15 cellular contexts compared by ENCODE assay signal in the genomic region with DNA sequence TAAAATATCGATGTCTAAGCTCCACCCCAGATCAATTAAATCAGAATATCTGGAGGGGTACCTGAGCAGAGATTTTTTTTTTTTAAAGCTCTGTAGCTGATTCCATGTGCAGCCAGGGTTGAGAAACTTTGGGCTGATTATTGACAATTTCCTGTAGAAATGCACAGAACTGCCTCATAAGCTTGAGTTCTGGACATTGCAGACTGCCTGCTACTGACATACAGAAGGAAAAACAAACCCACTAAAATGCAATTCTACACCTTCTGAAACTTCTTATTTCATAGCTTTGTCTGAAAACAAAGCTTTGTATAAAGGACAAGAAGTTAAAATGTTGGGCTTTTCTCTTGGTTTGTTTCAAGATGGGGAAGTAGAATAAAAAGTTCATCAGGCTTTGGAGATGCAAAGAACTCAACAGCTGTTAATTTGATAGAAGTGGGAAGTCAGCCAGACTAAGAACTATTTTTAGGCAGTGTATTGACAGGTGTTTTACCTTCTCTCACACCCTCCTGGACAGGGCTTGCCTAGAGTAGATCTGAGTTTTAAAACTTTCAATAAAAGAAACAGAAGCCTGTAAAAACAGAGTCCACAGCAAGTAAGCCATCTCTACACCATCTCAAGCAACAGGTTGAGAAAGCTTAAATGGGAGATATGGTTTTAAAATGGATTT.
DNase-seq lines count a peak whose midpoint lies in the region; ATAC-seq and TF ChIP-seq lines count a peak whose summit lies in the region.
"Had no signal": no experiment of that assay in that cellular context is flagged by ENCODE, and none has a peak within 500 bp of the region (broad histone marks: within the 10 kb centered on the region; RNA-seq: fewer than 3 reads in every experiment).

No MANE protein-coding gene starts in this region.

- WGBS in stomach, 5 donors, result 78 to 98% (median 92%) methylated on average over 1 of the region's 1 CpG

- TF ChIP-seq EP300 in stomach (IDR thresholded peaks at IDR 0.05), result no peak

- ATAC-seq in GM19043 (IDR thresholded peaks at IDR 0.05; ENCODE audit: low read depth, unreplicated experiment) (peak; percentile 84), GM21619 (IDR thresholded peaks at IDR 0.05; ENCODE audit: unreplicated experiment) (peak; percentile 75), HG03354 (IDR thresholded peaks at IDR 0.05; ENCODE audit: poor library complexity, severe bottlenecking, unreplicated experiment) (peak; percentile 62), GM18907 (IDR thresholded peaks at IDR 0.05; ENCODE audit: unreplicated experiment) (no peak)

- H3K27ac ChIP-seq in stomach, result no peak overlapping the region
- H3K27ac ChIP-seq: thoracic aorta had no signal

- TF ChIP-seq POLR2A in stomach (IDR thresholded peaks at IDR 0.05), result no peak

- TF ChIP-seq CTCF in stomach (IDR thresholded peaks at IDR 0.05), result no peak

- H3K9me3 ChIP-seq in stomach, result no peaks in the 10 kb centered on the region
- H3K9me3 ChIP-seq: thoracic aorta had no signal

- no peak overlapping the region for H3K4me3 ChIP-seq in stomach
- H3K4me3 ChIP-seq: thoracic aorta had no signal

- DNase-seq in germinal center (ENCODE audit: low spot score) (peak; percentile 29), stomach (no peak), globus pallidus (ENCODE audit: low spot score) (no peak), SIG-M5 (lab: John Stamatoyannopoulos, UW) (no peak)
- DNase-seq: activated naive CD4-positive, alpha-beta T cell treated with anti-CD3 and anti-CD28 coated beads, Interleukin-2, amount 10 ng/mL, durations not matched to agents 7 days and 5 days; CD4-positive, CD25-positive, alpha-beta regulatory T cell; effector CD8-positive, alpha-beta T cell; midbrain; NCI-H345; stimulated activated CD4-positive, alpha-beta T cell treated with anti-CD3 and anti-CD28 coated beads, Interleukin-12 subunit alpha, Interleukin-12 subunit beta, amount 100 ng/mL, for 4 hours had no signal

- H3K27me3 ChIP-seq in stomach, result no peaks in the 10 kb centered on the region

- intact Hi-C loops in stomach (cut with DNase I; ENCODE audit: low total_unique reads), result no loop called here

- no peaks in the 10 kb centered on the region for H3K4me1 ChIP-seq in stomach

- H3K36me3 ChIP-seq in stomach, result no peaks in the 10 kb centered on the region
- H3K36me3 ChIP-seq: thoracic aorta had no signal
